Comparison of ENCODE assay signal across 1 cellular context in genomic region chr14:74712499-74713394, GRCh38.
A peak's percentile ranks its signal among the peaks of the same experiment; 100 is the strongest.
TF ChIP-seq lines count a peak whose summit lies in the region.

Gene AREL1, minus strand, starts transcription at chr14:74713080. Its CDS starts 27,465 bp downstream, at chr14:74685615.
A gene with protein sequence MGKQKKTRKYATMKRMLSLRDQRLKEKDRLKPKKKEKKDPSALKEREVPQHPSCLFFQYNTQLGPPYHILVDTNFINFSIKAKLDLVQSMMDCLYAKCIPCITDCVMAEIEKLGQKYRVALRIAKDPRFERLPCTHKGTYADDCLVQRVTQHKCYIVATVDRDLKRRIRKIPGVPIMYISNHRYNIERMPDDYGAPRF (plus strand): TSS chr14:74713144. CDS start chr14:74713198, 54 bp downstream.

TF ChIP-seq in HepG2, 621 proteins besides CTCF, POLR2A, EP300 and RAD21 (continued from another document and continues in another):
- no peak for TF ChIP-seq IRX3 (CRISPR knock-in tag; IDR thresholded peaks at IDR 0.05; ENCODE audit: borderline replicate concordance, low read depth)
- TF ChIP-seq ZNF329 (CRISPR knock-in tag; IDR thresholded peaks at IDR 0.05; ENCODE audit: low read depth): 0 out of 2 replicates have a peak, but pooled peaks have one; percentile 27
- TF ChIP-seq MNT (IDR thresholded peaks at IDR 0.05): no peak
- TF ChIP-seq ZNF496 (CRISPR knock-in tag; IDR thresholded peaks at IDR 0.05; ENCODE audit: insufficient replicate concordance): no peak
- TF ChIP-seq ZNF737 (CRISPR knock-in tag; IDR thresholded peaks at IDR 0.05; ENCODE audit: borderline replicate concordance): no peak
- TF ChIP-seq MYNN (CRISPR knock-in tag; IDR thresholded peaks at IDR 0.05; ENCODE audit: low read depth): no peak; the same call in 1 of the 2 replicates
- peak; percentile 48; the same call in 1 of the 2 replicates for TF ChIP-seq SOX5 (CRISPR knock-in tag; IDR thresholded peaks at IDR 0.05; ENCODE audit: borderline replicate concordance)
- TF ChIP-seq FOXA3 (CRISPR knock-in tag; IDR thresholded peaks at IDR 0.05): peak; percentile 51
- TF ChIP-seq, protein P1, sequence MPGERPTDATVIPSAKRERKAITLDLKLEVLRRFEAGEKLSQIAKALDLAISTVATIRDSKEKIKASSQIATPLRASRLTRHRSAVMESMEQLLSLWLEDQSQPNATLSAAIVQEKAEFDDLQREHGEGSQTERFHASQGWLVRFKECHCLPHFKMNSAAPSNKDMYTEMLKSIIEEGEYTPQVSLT (CRISPR knock-in tag; IDR thresholded peaks at IDR 0.05; ENCODE audit: borderline replicate concordance, low read depth): no peak
- TF ChIP-seq RAD51 (IDR thresholded peaks at IDR 0.05; ENCODE audit: borderline replicate concordance): no peak
- TF ChIP-seq ZNF878 (CRISPR knock-in tag; IDR thresholded peaks at IDR 0.05): no peak
- TF ChIP-seq NR2F2 (IDR thresholded peaks at IDR 0.05; ENCODE audit: borderline replicate concordance, low read depth): 0 out of 2 replicates have a peak, but pooled peaks have one; percentile 12
- TF ChIP-seq RFX3 (CRISPR knock-in tag; IDR thresholded peaks at IDR 0.05): peak; percentile 38; the same call in 1 of the 2 replicates
- no peak for TF ChIP-seq NR2F1 (CRISPR knock-in tag; IDR thresholded peaks at IDR 0.05)
- TF ChIP-seq, protein P2, sequence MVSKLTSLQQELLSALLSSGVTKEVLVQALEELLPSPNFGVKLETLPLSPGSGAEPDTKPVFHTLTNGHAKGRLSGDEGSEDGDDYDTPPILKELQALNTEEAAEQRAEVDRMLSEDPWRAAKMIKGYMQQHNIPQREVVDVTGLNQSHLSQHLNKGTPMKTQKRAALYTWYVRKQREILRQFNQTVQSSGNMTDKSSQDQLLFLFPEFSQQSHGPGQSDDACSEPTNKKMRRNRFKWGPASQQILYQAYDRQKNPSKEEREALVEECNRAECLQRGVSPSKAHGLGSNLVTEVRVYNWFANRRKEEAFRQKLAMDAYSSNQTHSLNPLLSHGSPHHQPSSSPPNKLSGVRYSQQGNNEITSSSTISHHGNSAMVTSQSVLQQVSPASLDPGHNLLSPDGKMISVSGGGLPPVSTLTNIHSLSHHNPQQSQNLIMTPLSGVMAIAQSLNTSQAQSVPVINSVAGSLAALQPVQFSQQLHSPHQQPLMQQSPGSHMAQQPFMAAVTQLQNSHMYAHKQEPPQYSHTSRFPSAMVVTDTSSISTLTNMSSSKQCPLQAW (CRISPR knock-in tag; IDR thresholded peaks at IDR 0.05): peak; percentile 88
- TF ChIP-seq ZNF121 (CRISPR knock-in tag; IDR thresholded peaks at IDR 0.05): no peak
- TF ChIP-seq, protein P3, sequence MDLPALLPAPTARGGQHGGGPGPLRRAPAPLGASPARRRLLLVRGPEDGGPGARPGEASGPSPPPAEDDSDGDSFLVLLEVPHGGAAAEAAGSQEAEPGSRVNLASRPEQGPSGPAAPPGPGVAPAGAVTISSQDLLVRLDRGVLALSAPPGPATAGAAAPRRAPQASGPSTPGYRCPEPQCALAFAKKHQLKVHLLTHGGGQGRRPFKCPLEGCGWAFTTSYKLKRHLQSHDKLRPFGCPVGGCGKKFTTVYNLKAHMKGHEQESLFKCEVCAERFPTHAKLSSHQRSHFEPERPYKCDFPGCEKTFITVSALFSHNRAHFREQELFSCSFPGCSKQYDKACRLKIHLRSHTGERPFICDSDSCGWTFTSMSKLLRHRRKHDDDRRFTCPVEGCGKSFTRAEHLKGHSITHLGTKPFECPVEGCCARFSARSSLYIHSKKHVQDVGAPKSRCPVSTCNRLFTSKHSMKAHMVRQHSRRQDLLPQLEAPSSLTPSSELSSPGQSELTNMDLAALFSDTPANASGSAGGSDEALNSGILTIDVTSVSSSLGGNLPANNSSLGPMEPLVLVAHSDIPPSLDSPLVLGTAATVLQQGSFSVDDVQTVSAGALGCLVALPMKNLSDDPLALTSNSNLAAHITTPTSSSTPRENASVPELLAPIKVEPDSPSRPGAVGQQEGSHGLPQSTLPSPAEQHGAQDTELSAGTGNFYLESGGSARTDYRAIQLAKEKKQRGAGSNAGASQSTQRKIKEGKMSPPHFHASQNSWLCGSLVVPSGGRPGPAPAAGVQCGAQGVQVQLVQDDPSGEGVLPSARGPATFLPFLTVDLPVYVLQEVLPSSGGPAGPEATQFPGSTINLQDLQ (CRISPR knock-in tag; IDR thresholded peaks at IDR 0.05): no peak
- TF ChIP-seq, protein P4, sequence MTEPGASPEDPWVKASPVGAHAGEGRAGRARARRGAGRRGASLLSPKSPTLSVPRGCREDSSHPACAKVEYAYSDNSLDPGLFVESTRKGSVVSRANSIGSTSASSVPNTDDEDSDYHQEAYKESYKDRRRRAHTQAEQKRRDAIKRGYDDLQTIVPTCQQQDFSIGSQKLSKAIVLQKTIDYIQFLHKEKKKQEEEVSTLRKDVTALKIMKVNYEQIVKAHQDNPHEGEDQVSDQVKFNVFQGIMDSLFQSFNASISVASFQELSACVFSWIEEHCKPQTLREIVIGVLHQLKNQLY (CRISPR knock-in tag; IDR thresholded peaks at IDR 0.05): no peak
- TF ChIP-seq NFYC (CRISPR knock-in tag; IDR thresholded peaks at IDR 0.05): no peak; the same call in 1 of the 2 replicates
- no peak for TF ChIP-seq RERE (CRISPR knock-in tag; IDR thresholded peaks at IDR 0.05; ENCODE audit: low read depth)
- TF ChIP-seq SMAD9 (CRISPR knock-in tag; IDR thresholded peaks at IDR 0.05): no peak
- TF ChIP-seq CREB1 (IDR thresholded peaks at IDR 0.05): peak; percentile 97
- peak; percentile 100 for TF ChIP-seq CREB1 (CRISPR knock-in tag; IDR thresholded peaks at IDR 0.05)
- no peak for TF ChIP-seq PHB2 (IDR thresholded peaks at IDR 0.05; ENCODE audit: partially characterized antibody)
- TF ChIP-seq IKZF1 (IDR thresholded peaks at IDR 0.05): no peak
- TF ChIP-seq ZNF337 (CRISPR knock-in tag; IDR thresholded peaks at IDR 0.05; ENCODE audit: borderline replicate concordance, low read depth): no peak
- TF ChIP-seq, protein P5, sequence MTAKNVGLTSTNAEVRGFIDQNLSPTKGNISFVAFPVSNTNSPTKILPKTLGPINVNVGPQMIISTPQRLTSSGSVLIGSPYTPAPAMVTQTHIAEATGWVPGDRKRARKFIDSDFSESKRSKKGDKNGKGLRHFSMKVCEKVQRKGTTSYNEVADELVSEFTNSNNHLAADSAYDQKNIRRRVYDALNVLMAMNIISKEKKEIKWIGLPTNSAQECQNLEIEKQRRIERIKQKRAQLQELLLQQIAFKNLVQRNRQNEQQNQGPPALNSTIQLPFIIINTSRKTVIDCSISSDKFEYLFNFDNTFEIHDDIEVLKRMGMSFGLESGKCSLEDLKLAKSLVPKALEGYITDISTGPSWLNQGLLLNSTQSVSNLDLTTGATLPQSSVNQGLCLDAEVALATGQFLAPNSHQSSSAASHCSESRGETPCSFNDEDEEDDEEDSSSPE (CRISPR knock-in tag; IDR thresholded peaks at IDR 0.05): 0 out of 2 replicates have a peak, but pooled peaks have one; percentile 16
- peak; percentile 96 for TF ChIP-seq THAP11 (CRISPR knock-in tag; IDR thresholded peaks at IDR 0.05)
- TF ChIP-seq ZNF138 (CRISPR knock-in tag; IDR thresholded peaks at IDR 0.05; ENCODE audit: low read depth): no peak
- TF ChIP-seq, protein P6, sequence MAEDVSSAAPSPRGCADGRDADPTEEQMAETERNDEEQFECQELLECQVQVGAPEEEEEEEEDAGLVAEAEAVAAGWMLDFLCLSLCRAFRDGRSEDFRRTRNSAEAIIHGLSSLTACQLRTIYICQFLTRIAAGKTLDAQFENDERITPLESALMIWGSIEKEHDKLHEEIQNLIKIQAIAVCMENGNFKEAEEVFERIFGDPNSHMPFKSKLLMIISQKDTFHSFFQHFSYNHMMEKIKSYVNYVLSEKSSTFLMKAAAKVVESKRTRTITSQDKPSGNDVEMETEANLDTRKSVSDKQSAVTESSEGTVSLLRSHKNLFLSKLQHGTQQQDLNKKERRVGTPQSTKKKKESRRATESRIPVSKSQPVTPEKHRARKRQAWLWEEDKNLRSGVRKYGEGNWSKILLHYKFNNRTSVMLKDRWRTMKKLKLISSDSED (CRISPR knock-in tag; IDR thresholded peaks at IDR 0.05): no peak
- TF ChIP-seq FOXC1 (CRISPR knock-in tag; IDR thresholded peaks at IDR 0.05; ENCODE audit: borderline replicate concordance): peak; percentile 67; the same call in 1 of the 2 replicates
- no peak for TF ChIP-seq ZSCAN12 (CRISPR knock-in tag; IDR thresholded peaks at IDR 0.05)
- TF ChIP-seq FOXP1 (IDR thresholded peaks at IDR 0.05): no peak
- TF ChIP-seq FOXP1 (CRISPR knock-in tag; IDR thresholded peaks at IDR 0.05): no peak
- TF ChIP-seq MTF2 (CRISPR knock-in tag; IDR thresholded peaks at IDR 0.05; ENCODE audit: borderline replicate concordance): no peak
- TF ChIP-seq CHD2 (IDR thresholded peaks at IDR 0.05; ENCODE audit: low read depth, low read length): peak; percentile 63; the same call in 1 of the 2 replicates
- no peak for TF ChIP-seq ZNF3 (CRISPR knock-in tag; IDR thresholded peaks at IDR 0.05)
- TF ChIP-seq ZNF770 (CRISPR knock-in tag; IDR thresholded peaks at IDR 0.05): 0 out of 2 replicates have a peak, but pooled peaks have one; percentile 23
- TF ChIP-seq, protein P7, sequence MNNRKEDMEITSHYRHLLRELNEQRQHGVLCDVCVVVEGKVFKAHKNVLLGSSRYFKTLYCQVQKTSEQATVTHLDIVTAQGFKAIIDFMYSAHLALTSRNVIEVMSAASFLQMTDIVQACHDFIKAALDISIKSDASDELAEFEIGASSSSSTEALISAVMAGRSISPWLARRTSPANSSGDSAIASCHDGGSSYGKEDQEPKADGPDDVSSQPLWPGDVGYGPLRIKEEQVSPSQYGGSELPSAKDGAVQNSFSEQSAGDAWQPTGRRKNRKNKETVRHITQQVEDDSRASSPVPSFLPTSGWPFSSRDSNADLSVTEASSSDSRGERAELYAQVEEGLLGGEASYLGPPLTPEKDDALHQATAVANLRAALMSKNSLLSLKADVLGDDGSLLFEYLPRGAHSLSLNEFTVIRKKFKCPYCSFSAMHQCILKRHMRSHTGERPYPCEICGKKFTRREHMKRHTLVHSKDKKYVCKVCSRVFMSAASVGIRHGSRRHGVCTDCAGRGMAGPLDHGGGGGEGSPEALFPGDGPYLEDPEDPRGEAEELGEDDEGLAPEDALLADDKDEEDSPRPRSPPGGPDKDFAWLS (CRISPR knock-in tag; IDR thresholded peaks at IDR 0.05; ENCODE audit: borderline replicate concordance): no peak
- TF ChIP-seq NFKB2 (CRISPR knock-in tag; IDR thresholded peaks at IDR 0.05; ENCODE audit: borderline replicate concordance): peak; percentile 18; the same call in 1 of the 2 replicates
- no peak for TF ChIP-seq FOSL1 (CRISPR knock-in tag; IDR thresholded peaks at IDR 0.05; ENCODE audit: borderline replicate concordance)
- no peak for TF ChIP-seq ZNF607 (CRISPR knock-in tag; IDR thresholded peaks at IDR 0.05; ENCODE audit: borderline replicate concordance)
- no peak for TF ChIP-seq ZNF33B (CRISPR knock-in tag; IDR thresholded peaks at IDR 0.05)
- no peak for TF ChIP-seq ZBTB1 (CRISPR knock-in tag; IDR thresholded peaks at IDR 0.05; ENCODE audit: borderline replicate concordance)
- no peak for TF ChIP-seq POLR2AphosphoS2 (IDR thresholded peaks at IDR 0.05; ENCODE audit: low read depth, low read length)
